Comparison of ENCODE assay signal across 14 cellular contexts in the genomic region with DNA sequence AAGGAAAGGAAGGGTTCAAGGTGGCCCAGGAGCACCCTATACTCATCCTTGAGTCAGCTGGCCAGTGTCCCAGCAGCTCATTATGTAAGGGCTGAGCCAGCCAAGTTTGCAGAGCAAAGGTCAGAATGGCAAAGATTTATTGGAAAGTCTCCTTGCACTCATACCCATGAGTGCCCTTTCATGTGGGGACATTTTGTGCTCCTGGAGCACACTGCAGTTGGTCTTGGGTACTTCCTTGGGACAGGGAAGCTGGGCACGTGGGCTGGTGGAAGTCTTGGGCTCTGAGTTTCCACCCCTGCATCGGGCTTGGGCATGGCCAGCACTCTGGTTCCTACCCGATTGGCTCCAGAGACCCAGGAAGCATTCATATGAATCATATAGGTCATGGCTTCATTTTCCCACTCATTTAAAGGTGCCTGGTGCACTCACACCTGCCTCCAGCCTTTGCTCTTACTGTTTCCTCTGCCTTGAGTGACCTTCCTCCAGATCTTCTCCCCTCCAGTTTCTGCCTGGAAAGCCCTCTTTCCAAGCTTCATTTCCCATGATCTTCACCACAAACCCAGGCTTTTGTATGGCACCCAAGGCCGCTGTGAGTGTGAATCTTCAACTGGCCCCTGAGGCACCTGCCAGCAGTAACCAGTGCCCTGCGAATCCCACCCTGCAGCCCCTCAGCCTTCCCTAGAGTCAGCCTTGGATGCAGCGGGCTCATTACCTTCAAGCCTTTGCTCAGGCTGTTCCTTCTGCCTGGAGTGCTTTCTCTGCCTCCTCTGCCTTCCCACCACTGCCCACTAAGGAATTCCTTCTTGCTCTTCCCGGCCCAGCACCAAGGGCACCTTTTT. TPM values are rescaled to one million over a fixed set of nuclear protein-coding genes. Genes with fewer than 3 reads are reported as not detected.
DNase-seq lines count a peak whose midpoint lies in the region; ATAC-seq, FAIRE-seq and TF ChIP-seq lines count a peak whose summit lies in the region.
"Had no signal": no experiment of that assay in that cellular context is flagged by ENCODE, and none has a peak within 500 bp of the region (broad histone marks: within the 10 kb centered on the region; RNA-seq: fewer than 3 reads in every experiment).

No MANE protein-coding gene starts in this region.

- H3K36me3 ChIP-seq in fibroblast of lung (ENCODE audit: control insufficient read depth, insufficient read depth, low read length), result no peaks in the 10 kb centered on the region

- TF ChIP-seq CTCF in fibroblast of lung (conservative IDR thresholded peaks at IDR 0.05 in 1 of 2, IDR thresholded peaks at IDR 0.05 in 1 of 2; ENCODE audit: low read depth in 1 of 2, low read length in 2 of 2), result no peak

- DNase-seq in GM04504 (ENCODE audit: low read depth) (peak; percentile 47), RCC 7860 (ENCODE audit: low spot score) (peak; percentile 47), fibroblast of lung (ENCODE audit: low read depth in 2 of 2) (peak; percentile 36 to 45), renal cortical epithelial cell (ENCODE audit: low read depth) (peak; percentile 68), GM12891 (ENCODE audit: insufficient read length, low spot score) (no peak)
- DNase-seq in activated naive CD4-positive, alpha-beta T cell (lab: John Stamatoyannopoulos, UW), result no peak
- DNase-seq: activated CD4-positive, alpha-beta memory T cell treated with anti-CD3 and anti-CD28 coated beads, Interleukin-2, amount 10 ng/mL, durations not matched to agents 7 days and 5 days; activated naive CD4-positive, alpha-beta T cell treated with anti-CD3 and anti-CD28 coated beads for 36 hours; mesenchymal stem cell; stimulated activated CD4-positive, alpha-beta T cell treated with anti-CD3 and anti-CD28 coated beads, Interleukin-2, amount 100 ng/mL, for 48 hours had no signal

- TF ChIP-seq POLR2A in GM12891 (IDR thresholded peaks at IDR 0.05; ENCODE audit: low read depth, low read length), result no peak

- H2AFZ ChIP-seq in fibroblast of lung (ENCODE audit: low read length), result no peak overlapping the region

- no peaks in the 10 kb centered on the region for H3K79me2 ChIP-seq in fibroblast of lung (ENCODE audit: control insufficient read depth, insufficient read depth, low read length)

- no peak overlapping the region for H3K4me3 ChIP-seq in fibroblast of lung (replicated peaks in 1 of 4; ENCODE audit: control extremely low read depth in 1 of 4, insufficient read depth in 1 of 4, low read depth in 3 of 4, low read length in 4 of 4)
- H3K4me3 ChIP-seq: coronary artery had no signal

- H3K27me3 ChIP-seq in fibroblast of lung (ENCODE audit: control insufficient read depth, insufficient read depth, low read length), result no peaks in the 10 kb centered on the region

- H3K27ac ChIP-seq in fibroblast of lung (ENCODE audit: insufficient read depth, low read length), result no peak overlapping the region
- H3K27ac ChIP-seq: coronary artery had no signal

- no peak overlapping the region for H3K4me2 ChIP-seq in fibroblast of lung (ENCODE audit: extremely low read depth, insufficient read depth, low read length)

- FAIRE-seq in RCC 7860 (lab: Jason Lieb, UNC) (peak; percentile 56), GM12891 (lab: Jason Lieb, UNC) (no peak)

- no peak for ATAC-seq in HG03378 (IDR thresholded peaks at IDR 0.05; ENCODE audit: unreplicated experiment)
- no peak for ATAC-seq in GM18867 (IDR thresholded peaks at IDR 0.05; ENCODE audit: unreplicated experiment)
- ATAC-seq: CD8-positive, alpha-beta T cell had no signal

- no peak overlapping the region for H3K9ac ChIP-seq in fibroblast of lung (ENCODE audit: insufficient read depth, low read length)

- H3K9me3 ChIP-seq in fibroblast of lung (ENCODE audit: control insufficient read depth, insufficient read depth, low read depth, low read length), result no peaks in the 10 kb centered on the region

- peaks cover 6% of the 10 kb centered on the region for H3K4me1 ChIP-seq in fibroblast of lung (ENCODE audit: control insufficient read depth, extremely low read depth, insufficient read depth, low read length)

- no peaks in the 10 kb centered on the region for H4K20me1 ChIP-seq in fibroblast of lung (ENCODE audit: control insufficient read depth, extremely low read depth, insufficient read depth, low read length)

TF ChIP-seq in GM12891, 5 proteins besides CTCF, POLR2A, EP300 and RAD21:
- no peak for TF ChIP-seq PAX5 (IDR thresholded peaks at IDR 0.05; ENCODE audit: insufficient read depth, low read length, severe bottlenecking)
- TF ChIP-seq POLR2AphosphoS5 (IDR thresholded peaks at IDR 0.05; ENCODE audit: low read depth, low read length), result no peak
- no peak for TF ChIP-seq POU2F2 (IDR thresholded peaks at IDR 0.05; ENCODE audit: low read depth, low read length)
- TF ChIP-seq TAF1 (IDR thresholded peaks at IDR 0.05; ENCODE audit: low read depth, low read length), result no peak
- no peak for TF ChIP-seq SPI1 (IDR thresholded peaks at IDR 0.05; ENCODE audit: low read depth, low read length)

RNA-seq across cellular contexts. Expression of a gene that starts 10.5 kb away (rescaled TPM):
- 1.0 and 3.8 TPM in 2 replicates for total RNA-seq in fibroblast of lung
- 21.2 and 23.2 TPM in 2 replicates for polyA plus RNA-seq in fibroblast of lung
- 15.7 and 16.8 TPM in 2 replicates for polyA plus RNA-seq in fibroblast of lung (2012)
- 22.1 and 26.2 TPM in 2 replicates for polyA minus RNA-seq in fibroblast of lung (ENCODE audit: low replicate concordance)
- total RNA-seq in renal cortical epithelial cell, result 4.0 and 14.1 TPM in 2 replicates
- 47.7 TPM for polyA plus RNA-seq in GM12891 (2012; ENCODE audit: low read depth, missing spikeins)

RNA-seq across cellular contexts. Expression of a gene that starts 20.2 kb away (rescaled TPM):
- total RNA-seq in fibroblast of lung (9.0 and 9.7 TPM in 2 replicates), renal cortical epithelial cell (15.0 and 16.5 TPM in 2 replicates)
- 20.5 and 25.2 TPM in 2 replicates for polyA plus RNA-seq in fibroblast of lung
- polyA plus RNA-seq in fibroblast of lung (2012), result 18.2 and 25.3 TPM in 2 replicates
- 60.2 and 86.6 TPM in 2 replicates for polyA minus RNA-seq in fibroblast of lung (ENCODE audit: low replicate concordance)
- polyA plus RNA-seq in GM12891 (2012; ENCODE audit: low read depth, missing spikeins), result 20.5 TPM

Comparison
In these comparisons a context has a peak if more than half of its experiments do, and no peak if none do; other contexts are left out.
1. DNase-seq: peak in GM04504 (single experiment), RCC 7860 (single experiment), fibroblast of lung (2 of 2) and renal cortical epithelial cell (single experiment); none in activated naive CD4-positive, alpha-beta T cell (0 of 4) and GM12891 (single experiment).